Comparison of ENCODE assay signal across 1 cellular context in genomic region chr3:94928921-94929320, GRCh38.
TF ChIP-seq lines count a peak whose summit lies in the region.

No MANE protein-coding gene starts in this region.

TF ChIP-seq in SK-N-SH, 30 proteins besides CTCF, POLR2A, EP300 and RAD21 (continued from another document):
- TF ChIP-seq ZBTB33 (IDR thresholded peaks at IDR 0.05; ENCODE audit: borderline replicate concordance, low read depth), result no peak
- TF ChIP-seq POLR2AphosphoS5 (IDR thresholded peaks at IDR 0.05; ENCODE audit: low read depth, low read length), result no peak
- TF ChIP-seq NFIC (IDR thresholded peaks at IDR 0.05; ENCODE audit: borderline replicate concordance), result no peak
- TF ChIP-seq PBX3 (IDR thresholded peaks at IDR 0.05), result no peak
